In genomic region chr2:10486601-10487079, GRCh38 we compare ENCODE assay signal across 16 cellular contexts. TPM values are rescaled to one million over a fixed set of nuclear protein-coding genes. Genes with fewer than 3 reads are reported as not detected.
A peak's percentile ranks its signal among the peaks of the same experiment; 100 is the strongest.
DNase-seq lines count a peak whose midpoint lies in the region; ATAC-seq and TF ChIP-seq lines count a peak whose summit lies in the region.
"Had no signal": no experiment of that assay in that cellular context is flagged by ENCODE, and none has a peak within 500 bp of the region (broad histone marks: within the 10 kb centered on the region; RNA-seq: fewer than 3 reads in every experiment).

No MANE protein-coding gene starts in this region.

- WGBS in endodermal cell (ENCODE audit: insufficient coverage in 1 of 2, insufficient read length in 1 of 2), 2 experiments: 76 to 81% methylated on average over 3 to 5 of the region's 5 CpGs

- intact Hi-C loops in CD14-positive monocyte (cut with micrococcal nuclease): no loop called here
- intact Hi-C loops in activated T-helper 2 cell treated with anti-CD3 and anti-CD28 coated beads, Interferon-gamma antibody, Interleukin-2, Interleukin-4, amounts not matched to agents 10 μg/mL and 5 μg/mL and 100 μg/mL, durations not matched to agents 14 hours and 24 hours and 36 hours (cut with micrococcal nuclease): no loop called here

- H3K9ac ChIP-seq in endodermal cell (ENCODE audit: extremely low read depth, low read length, poor library complexity, severe bottlenecking): no peak overlapping the region

- H3K27me3 Mint-ChIP-seq in activated naive CD8-positive, alpha-beta T cell treated with anti-CD3 and anti-CD28 coated beads, Interleukin-2, amount 10 ng/mL, durations not matched to agents 7 days and 5 days: peaks cover 38% of the 10 kb centered on the region
- H3K27me3 Mint-ChIP-seq in activated naive CD8-positive, alpha-beta T cell treated with anti-CD3 and anti-CD28 coated beads for 36 hours: peaks cover 3% of the 10 kb centered on the region
- peaks cover 35% of the 10 kb centered on the region for H3K27me3 Mint-ChIP-seq in endodermal cell (ENCODE audit: insufficient read depth)
- peaks cover 12 to 32% (median 14%) of the 10 kb centered on the region in 3 donors for H3K27me3 Mint-ChIP-seq in CD14-positive monocyte (ENCODE audit: low read depth in 3 of 3)
- peaks cover 21% of the 10 kb centered on the region for H3K27me3 Mint-ChIP-seq in activated T-helper 2 cell treated with anti-CD3 and anti-CD28 coated beads, Interferon-gamma antibody, Interleukin-2, Interleukin-4, amounts not matched to agents 10 μg/mL and 5 μg/mL and 100 μg/mL, durations not matched to agents 14 hours and 24 hours and 36 hours (ENCODE audit: low read depth)

- H3K4me3 ChIP-seq in endodermal cell (ENCODE audit: low read length): no peak overlapping the region
- H3K4me3 ChIP-seq: gastroesophageal sphincter, skin epidermis had no signal

- H3K27me3 ChIP-seq in endodermal cell (ENCODE audit: control insufficient read depth, insufficient read depth, low read length, poor library complexity, severe bottlenecking): no peaks in the 10 kb centered on the region

- H3K4me3 Mint-ChIP-seq in activated naive CD8-positive, alpha-beta T cell treated with anti-CD3 and anti-CD28 coated beads, Interleukin-2, amount 10 ng/mL, durations not matched to agents 7 days and 5 days: no peak overlapping the region
- no peak overlapping the region for H3K4me3 Mint-ChIP-seq in activated naive CD8-positive, alpha-beta T cell treated with anti-CD3 and anti-CD28 coated beads for 36 hours
- no peak overlapping the region for H3K4me3 Mint-ChIP-seq in endodermal cell
- no peak overlapping the region for H3K4me3 Mint-ChIP-seq in CD14-positive monocyte
- H3K4me3 Mint-ChIP-seq in activated T-helper 2 cell treated with anti-CD3 and anti-CD28 coated beads, Interferon-gamma antibody, Interleukin-2, Interleukin-4, amounts not matched to agents 10 μg/mL and 5 μg/mL and 100 μg/mL, durations not matched to agents 14 hours and 24 hours and 36 hours (ENCODE audit: low read depth): no peak overlapping the region

- peaks cover 2% of the 10 kb centered on the region for H3K4me1 Mint-ChIP-seq in activated naive CD8-positive, alpha-beta T cell treated with anti-CD3 and anti-CD28 coated beads, Interleukin-2, amount 10 ng/mL, durations not matched to agents 7 days and 5 days
- peaks cover 23% of the 10 kb centered on the region for H3K4me1 Mint-ChIP-seq in activated naive CD8-positive, alpha-beta T cell treated with anti-CD3 and anti-CD28 coated beads for 36 hours
- peaks cover 13% of the 10 kb centered on the region for H3K4me1 Mint-ChIP-seq in endodermal cell
- H3K4me1 Mint-ChIP-seq in CD14-positive monocyte: no peaks in the 10 kb centered on the region
- H3K4me1 Mint-ChIP-seq in activated T-helper 2 cell treated with anti-CD3 and anti-CD28 coated beads, Interferon-gamma antibody, Interleukin-2, Interleukin-4, amounts not matched to agents 10 μg/mL and 5 μg/mL and 100 μg/mL, durations not matched to agents 14 hours and 24 hours and 36 hours (ENCODE audit: low read depth): no peaks in the 10 kb centered on the region

- no peak for TF ChIP-seq CTCF in endodermal cell (conservative IDR thresholded peaks at IDR 0.05)
- TF ChIP-seq CTCF in CD14-positive monocyte (IDR thresholded peaks at IDR 0.05): no peak

- ATAC-seq in activated naive CD8-positive, alpha-beta T cell treated with anti-CD3 and anti-CD28 coated beads, Interleukin-2, amount 10 ng/mL, durations not matched to agents 7 days and 5 days (ENCODE audit: low read depth): no peak
- ATAC-seq: gastroesophageal sphincter had no signal

- POLR2A ChIA-PET in activated naive CD8-positive, alpha-beta T cell treated with anti-CD3 and anti-CD28 coated beads, Interleukin-2, amount 10 ng/mL, durations not matched to agents 7 days and 5 days (lab: Charles Lee): no interaction called here

- H3K9me3 Mint-ChIP-seq in activated naive CD8-positive, alpha-beta T cell treated with anti-CD3 and anti-CD28 coated beads, Interleukin-2, amount 10 ng/mL, durations not matched to agents 7 days and 5 days: peaks cover 4% of the 10 kb centered on the region
- H3K9me3 Mint-ChIP-seq in activated naive CD8-positive, alpha-beta T cell treated with anti-CD3 and anti-CD28 coated beads for 36 hours: peaks cover 2% of the 10 kb centered on the region
- H3K9me3 Mint-ChIP-seq in endodermal cell (peaks cover 9% of the 10 kb centered on the region), CD14-positive monocyte (peaks cover 0 to 2% (median 0%) of the 10 kb centered on the region in 7 donors)
- no peaks in the 10 kb centered on the region for H3K9me3 Mint-ChIP-seq in activated T-helper 2 cell treated with anti-CD3 and anti-CD28 coated beads, Interferon-gamma antibody, Interleukin-2, Interleukin-4, amounts not matched to agents 10 μg/mL and 5 μg/mL and 100 μg/mL, durations not matched to agents 14 hours and 24 hours and 36 hours

- H3K4me1 ChIP-seq in endodermal cell (ENCODE audit: control insufficient read depth, insufficient read depth, low read length): peaks cover 3% of the 10 kb centered on the region
- H3K4me1 ChIP-seq: gastroesophageal sphincter had no signal

- H3K27ac Mint-ChIP-seq in activated naive CD8-positive, alpha-beta T cell treated with anti-CD3 and anti-CD28 coated beads, Interleukin-2, amount 10 ng/mL, durations not matched to agents 7 days and 5 days: no peak overlapping the region
- H3K27ac Mint-ChIP-seq in activated naive CD8-positive, alpha-beta T cell treated with anti-CD3 and anti-CD28 coated beads for 36 hours: no peak overlapping the region
- no peak overlapping the region for H3K27ac Mint-ChIP-seq in endodermal cell
- no peak overlapping the region for H3K27ac Mint-ChIP-seq in CD14-positive monocyte
- H3K27ac Mint-ChIP-seq in activated T-helper 2 cell treated with anti-CD3 and anti-CD28 coated beads, Interferon-gamma antibody, Interleukin-2, Interleukin-4, amounts not matched to agents 10 μg/mL and 5 μg/mL and 100 μg/mL, durations not matched to agents 14 hours and 24 hours and 36 hours: no peak overlapping the region
- H3K27ac Mint-ChIP-seq: IgD-negative memory B cell had no signal

- H3K36me3 ChIP-seq in endodermal cell (ENCODE audit: control insufficient read depth, insufficient read depth, low read length): no peaks in the 10 kb centered on the region
- H3K36me3 ChIP-seq: gastroesophageal sphincter had no signal

- peaks cover 7% of the 10 kb centered on the region for H3K9me3 ChIP-seq in endodermal cell (ENCODE audit: control insufficient read depth, low read length)

- H3K27ac ChIP-seq in endodermal cell (ENCODE audit: low read depth, low read length): no peak overlapping the region
- H3K27ac ChIP-seq: gastroesophageal sphincter, skin epidermis, VCaP had no signal

- DNase-seq in activated naive CD8-positive, alpha-beta T cell treated with anti-CD3 and anti-CD28 coated beads, Interleukin-2, amount 10 ng/mL, durations not matched to agents 7 days and 5 days: peak; percentile 8
- DNase-seq in activated naive CD8-positive, alpha-beta T cell treated with anti-CD3 and anti-CD28 coated beads for 36 hours: no peak
- DNase-seq in NCI-H345 treated with DMSO at 0.1 percent for 48 hours (lab: John Stamatoyannopoulos, UW; ENCODE audit: unreplicated experiment) (peak; percentile 81), endodermal cell (peak; percentile 18), inferior parietal cortex (ENCODE audit: extremely low spot score) (no peak), CD14-positive monocyte (ENCODE audit: low spot score) (no peak)
- DNase-seq in activated T-helper 2 cell treated with anti-CD3 and anti-CD28 coated beads, Interferon-gamma antibody, Interleukin-2, Interleukin-4, amounts not matched to agents 10 μg/mL and 5 μg/mL and 100 μg/mL, durations not matched to agents 14 hours and 24 hours and 36 hours (ENCODE audit: low spot score): no peak
- no peak for DNase-seq in activated CD4-positive, alpha-beta T cell treated with anti-CD3 and anti-CD28 coated beads for 4 hours
- DNase-seq: AML-193, GOT3, NCI-H1930, nucleus accumbens had no signal

- H3K36me3 Mint-ChIP-seq in activated naive CD8-positive, alpha-beta T cell treated with anti-CD3 and anti-CD28 coated beads, Interleukin-2, amount 10 ng/mL, durations not matched to agents 7 days and 5 days: peaks cover 5% of the 10 kb centered on the region
- H3K36me3 Mint-ChIP-seq in activated naive CD8-positive, alpha-beta T cell treated with anti-CD3 and anti-CD28 coated beads for 36 hours: peaks cover 4% of the 10 kb centered on the region
- no peaks in the 10 kb centered on the region for H3K36me3 Mint-ChIP-seq in endodermal cell (ENCODE audit: low read depth)
- no peaks in the 10 kb centered on the region for H3K36me3 Mint-ChIP-seq in CD14-positive monocyte
- no peaks in the 10 kb centered on the region for H3K36me3 Mint-ChIP-seq in activated T-helper 2 cell treated with anti-CD3 and anti-CD28 coated beads, Interferon-gamma antibody, Interleukin-2, Interleukin-4, amounts not matched to agents 10 μg/mL and 5 μg/mL and 100 μg/mL, durations not matched to agents 14 hours and 24 hours and 36 hours (ENCODE audit: low read depth)

RNA-seq across cellular contexts. Expression of gene ODC1, which starts 38.5 kb away (rescaled TPM):
- total RNA-seq in activated naive CD8-positive, alpha-beta T cell treated with anti-CD3 and anti-CD28 coated beads, Interleukin-2, amount 10 ng/mL, durations not matched to agents 7 days and 5 days: 10 to 100 TPM; 42.0 to 43.8 TPM
- total RNA-seq in activated naive CD8-positive, alpha-beta T cell treated with anti-CD3 and anti-CD28 coated beads for 36 hours: 100 to 1,000 TPM; 357 to 367 TPM
- total RNA-seq in endodermal cell: 100 to 1,000 TPM; 108 to 152 TPM
- 336 TPM for polyA plus RNA-seq in endodermal cell (2013, experiment 1 of 2)
- 282 TPM for polyA plus RNA-seq in endodermal cell (2013, experiment 2 of 2)
- 10 to 100 TPM; 22.7 to 23.6 TPM for polyA plus RNA-seq in CD14-positive monocyte
- 161 and 164 TPM in 2 replicates for total RNA-seq in activated T-helper 2 cell treated with anti-CD3 and anti-CD28 coated beads, Interferon-gamma antibody, Interleukin-2, Interleukin-4, amounts not matched to agents 10 μg/mL and 5 μg/mL and 100 μg/mL, durations not matched to agents 14 hours and 24 hours and 36 hours

Comparison
In these comparisons a context has a peak if more than half of its experiments do, and no peak if none do; other contexts are left out.
1. DNase-seq: peak in activated naive CD8-positive, alpha-beta T cell treated with anti-CD3 and anti-CD28 coated beads, Interleukin-2, amount 10 ng/mL, durations not matched to agents 7 days and 5 days (single experiment), NCI-H345 treated with DMSO at 0.1 percent for 48 hours (single experiment) and endodermal cell (single experiment); none in activated naive CD8-positive, alpha-beta T cell treated with anti-CD3 and anti-CD28 coated beads for 36 hours (single experiment), inferior parietal cortex (single experiment), CD14-positive monocyte (single experiment), activated T-helper 2 cell treated with anti-CD3 and anti-CD28 coated beads, Interferon-gamma antibody, Interleukin-2, Interleukin-4, amounts not matched to agents 10 μg/mL and 5 μg/mL and 100 μg/mL, durations not matched to agents 14 hours and 24 hours and 36 hours (single experiment) and activated CD4-positive, alpha-beta T cell treated with anti-CD3 and anti-CD28 coated beads for 4 hours (0 of 2).